1 cellular context compared by ENCODE assay signal in the genomic region with DNA sequence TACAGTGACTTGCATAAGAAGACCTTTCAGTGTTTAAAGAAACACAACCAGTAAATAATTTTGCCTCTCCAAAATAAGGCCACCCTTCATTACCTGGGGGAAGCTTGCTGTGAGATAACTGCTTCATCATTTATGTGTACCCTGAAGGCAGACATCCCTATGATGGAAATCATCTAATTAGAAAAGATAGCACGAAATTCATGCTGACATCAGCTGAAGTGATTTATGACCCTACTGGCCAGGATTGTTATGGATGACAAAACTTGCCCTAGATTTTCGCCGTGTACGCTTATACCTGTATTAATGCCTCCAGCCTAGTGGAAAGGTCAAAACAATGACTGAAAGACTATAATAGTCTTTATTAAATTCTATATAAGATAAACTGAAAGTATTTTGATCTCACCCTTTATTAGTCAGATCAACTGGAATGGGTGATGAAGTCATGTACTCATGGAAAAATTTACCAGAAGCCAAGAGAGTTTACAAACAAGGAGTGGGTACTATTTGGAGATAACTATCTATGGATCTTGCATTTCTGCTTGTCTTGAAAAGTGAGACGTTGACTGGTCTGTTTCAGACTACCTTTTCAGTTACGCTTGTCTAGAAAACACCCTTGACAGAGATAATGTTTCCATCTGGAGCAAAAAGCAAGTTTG.
A peak's percentile ranks its signal among the peaks of the same experiment; 100 is the strongest.
TF ChIP-seq lines count a peak whose summit lies in the region.

No MANE protein-coding gene starts in this region.

TF ChIP-seq in HepG2, 621 proteins besides CTCF, POLR2A, EP300 and RAD21:
- no peak for TF ChIP-seq RBFOX2 (IDR thresholded peaks at IDR 0.05; ENCODE audit: low read depth, low read length)
- TF ChIP-seq ZFP41 (CRISPR knock-in tag; IDR thresholded peaks at IDR 0.05; ENCODE audit: borderline replicate concordance) = no peak
- TF ChIP-seq PTBP1 (IDR thresholded peaks at IDR 0.05; ENCODE audit: low read depth, low read length, poor library complexity, severe bottlenecking) = no peak
- TF ChIP-seq, protein P1, sequence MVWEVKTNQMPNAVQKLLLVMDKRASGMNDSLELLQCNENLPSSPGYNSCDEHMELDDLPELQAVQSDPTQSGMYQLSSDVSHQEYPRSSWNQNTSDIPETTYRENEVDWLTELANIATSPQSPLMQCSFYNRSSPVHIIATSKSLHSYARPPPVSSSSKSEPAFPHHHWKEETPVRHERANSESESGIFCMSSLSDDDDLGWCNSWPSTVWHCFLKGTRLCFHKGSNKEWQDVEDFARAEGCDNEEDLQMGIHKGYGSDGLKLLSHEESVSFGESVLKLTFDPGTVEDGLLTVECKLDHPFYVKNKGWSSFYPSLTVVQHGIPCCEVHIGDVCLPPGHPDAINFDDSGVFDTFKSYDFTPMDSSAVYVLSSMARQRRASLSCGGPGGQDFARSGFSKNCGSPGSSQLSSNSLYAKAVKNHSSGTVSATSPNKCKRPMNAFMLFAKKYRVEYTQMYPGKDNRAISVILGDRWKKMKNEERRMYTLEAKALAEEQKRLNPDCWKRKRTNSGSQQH (CRISPR knock-in tag; IDR thresholded peaks at IDR 0.05; ENCODE audit: low read depth) = no peak
- no peak for TF ChIP-seq SALL1 (CRISPR knock-in tag; IDR thresholded peaks at IDR 0.05)
- TF ChIP-seq MAFF (IDR thresholded peaks at IDR 0.05; ENCODE audit: low read depth, low read length) = 0 out of 2 replicates have a peak, but pooled peaks have one; percentile 15
- no peak for TF ChIP-seq ETV6 (CRISPR knock-in tag; conservative IDR thresholded peaks at IDR 0.05)
- no peak for TF ChIP-seq FOXA1 (IDR thresholded peaks at IDR 0.05)
- TF ChIP-seq FOXA1 (CRISPR knock-in tag; IDR thresholded peaks at IDR 0.05) = no peak
- TF ChIP-seq ZBTB1 (CRISPR knock-in tag; IDR thresholded peaks at IDR 0.05; ENCODE audit: borderline replicate concordance) = no peak
- peak in 1 of 2 experiments; percentile 51; a peak in 1 of 4 replicates for TF ChIP-seq MAFK (conservative IDR thresholded peaks at IDR 0.05 in 1 of 2, IDR thresholded peaks at IDR 0.05 in 1 of 2; ENCODE audit: low read length in 2 of 2)
- no peak for TF ChIP-seq ZNF556 (CRISPR knock-in tag; IDR thresholded peaks at IDR 0.05; ENCODE audit: borderline replicate concordance)
TF ChIP-seq in HepG2: peak in this region for 2.
